ENCODE assay signal across 3 cellular contexts in the genomic region with DNA sequence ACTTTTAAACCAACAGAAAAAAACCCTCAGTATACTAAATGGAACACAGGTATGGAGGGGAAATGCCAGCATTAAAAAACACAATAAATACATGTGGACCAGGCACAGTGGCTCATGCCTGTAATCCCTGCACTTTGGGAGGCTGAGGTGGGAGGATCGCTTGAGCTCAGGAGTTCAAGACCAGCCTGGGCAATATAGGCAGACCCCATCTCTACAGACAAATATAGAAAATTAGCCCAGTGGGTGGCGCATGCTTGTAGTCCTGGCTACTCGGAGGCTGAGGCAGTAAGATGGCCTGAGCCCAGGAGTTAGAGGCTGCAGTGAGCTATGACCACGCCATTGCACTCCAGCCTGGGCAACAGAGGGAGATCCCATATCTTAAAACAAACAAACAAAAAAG. TPM values are rescaled to one million over a fixed set of nuclear protein-coding genes. Genes with fewer than 3 reads are reported as not detected.
"Had no signal": no experiment of that assay in that cellular context is flagged by ENCODE, and none has a peak within 500 bp of the region (broad histone marks: within the 10 kb centered on the region; RNA-seq: fewer than 3 reads in every experiment).

No MANE protein-coding gene starts in this region.

RNA-seq across cellular contexts. Expression of gene ULBP1, which starts 3.9 kb away (rescaled TPM):
- total RNA-seq: SK-MEL-5 had no signal

RNA-seq across cellular contexts. Expression of gene RAET1G, which starts 36.9 kb away (rescaled TPM):
- total RNA-seq: PC-9, SJCRH30, SK-MEL-5 had no signal
